1 cellular context compared by ENCODE assay signal in the genomic region with DNA sequence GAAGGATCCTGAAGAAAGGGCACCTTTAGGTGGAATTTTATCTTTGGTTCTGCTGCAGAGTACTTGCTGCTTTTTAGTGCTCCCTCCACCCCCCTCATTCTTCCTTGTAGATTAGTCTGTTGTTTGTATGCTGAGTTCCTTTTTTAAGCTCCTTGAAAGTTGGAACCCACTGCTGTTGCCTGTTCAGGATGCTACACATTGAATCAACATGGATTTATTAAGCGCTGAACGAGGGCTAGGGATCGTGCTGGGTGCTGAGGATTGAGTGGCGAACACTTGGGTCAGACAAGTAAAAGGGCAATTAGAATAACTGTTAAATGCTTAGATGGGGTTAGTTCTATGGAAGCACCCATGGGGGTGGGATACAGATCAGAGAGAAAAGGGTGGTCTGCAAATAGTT.
TF ChIP-seq lines count a peak whose summit lies in the region.

No MANE protein-coding gene starts in this region.

TF ChIP-seq in K562, 482 proteins besides CTCF, POLR2A, EP300 and RAD21 (continued from another document):
- TF ChIP-seq, protein P1, sequence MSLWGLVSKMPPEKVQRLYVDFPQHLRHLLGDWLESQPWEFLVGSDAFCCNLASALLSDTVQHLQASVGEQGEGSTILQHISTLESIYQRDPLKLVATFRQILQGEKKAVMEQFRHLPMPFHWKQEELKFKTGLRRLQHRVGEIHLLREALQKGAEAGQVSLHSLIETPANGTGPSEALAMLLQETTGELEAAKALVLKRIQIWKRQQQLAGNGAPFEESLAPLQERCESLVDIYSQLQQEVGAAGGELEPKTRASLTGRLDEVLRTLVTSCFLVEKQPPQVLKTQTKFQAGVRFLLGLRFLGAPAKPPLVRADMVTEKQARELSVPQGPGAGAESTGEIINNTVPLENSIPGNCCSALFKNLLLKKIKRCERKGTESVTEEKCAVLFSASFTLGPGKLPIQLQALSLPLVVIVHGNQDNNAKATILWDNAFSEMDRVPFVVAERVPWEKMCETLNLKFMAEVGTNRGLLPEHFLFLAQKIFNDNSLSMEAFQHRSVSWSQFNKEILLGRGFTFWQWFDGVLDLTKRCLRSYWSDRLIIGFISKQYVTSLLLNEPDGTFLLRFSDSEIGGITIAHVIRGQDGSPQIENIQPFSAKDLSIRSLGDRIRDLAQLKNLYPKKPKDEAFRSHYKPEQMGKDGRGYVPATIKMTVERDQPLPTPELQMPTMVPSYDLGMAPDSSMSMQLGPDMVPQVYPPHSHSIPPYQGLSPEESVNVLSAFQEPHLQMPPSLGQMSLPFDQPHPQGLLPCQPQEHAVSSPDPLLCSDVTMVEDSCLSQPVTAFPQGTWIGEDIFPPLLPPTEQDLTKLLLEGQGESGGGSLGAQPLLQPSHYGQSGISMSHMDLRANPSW (CRISPR knock-in tag; IDR thresholded peaks at IDR 0.05), result 0 out of 2 replicates have a peak, but pooled peaks have one; percentile 9
- TF ChIP-seq, protein P2, sequence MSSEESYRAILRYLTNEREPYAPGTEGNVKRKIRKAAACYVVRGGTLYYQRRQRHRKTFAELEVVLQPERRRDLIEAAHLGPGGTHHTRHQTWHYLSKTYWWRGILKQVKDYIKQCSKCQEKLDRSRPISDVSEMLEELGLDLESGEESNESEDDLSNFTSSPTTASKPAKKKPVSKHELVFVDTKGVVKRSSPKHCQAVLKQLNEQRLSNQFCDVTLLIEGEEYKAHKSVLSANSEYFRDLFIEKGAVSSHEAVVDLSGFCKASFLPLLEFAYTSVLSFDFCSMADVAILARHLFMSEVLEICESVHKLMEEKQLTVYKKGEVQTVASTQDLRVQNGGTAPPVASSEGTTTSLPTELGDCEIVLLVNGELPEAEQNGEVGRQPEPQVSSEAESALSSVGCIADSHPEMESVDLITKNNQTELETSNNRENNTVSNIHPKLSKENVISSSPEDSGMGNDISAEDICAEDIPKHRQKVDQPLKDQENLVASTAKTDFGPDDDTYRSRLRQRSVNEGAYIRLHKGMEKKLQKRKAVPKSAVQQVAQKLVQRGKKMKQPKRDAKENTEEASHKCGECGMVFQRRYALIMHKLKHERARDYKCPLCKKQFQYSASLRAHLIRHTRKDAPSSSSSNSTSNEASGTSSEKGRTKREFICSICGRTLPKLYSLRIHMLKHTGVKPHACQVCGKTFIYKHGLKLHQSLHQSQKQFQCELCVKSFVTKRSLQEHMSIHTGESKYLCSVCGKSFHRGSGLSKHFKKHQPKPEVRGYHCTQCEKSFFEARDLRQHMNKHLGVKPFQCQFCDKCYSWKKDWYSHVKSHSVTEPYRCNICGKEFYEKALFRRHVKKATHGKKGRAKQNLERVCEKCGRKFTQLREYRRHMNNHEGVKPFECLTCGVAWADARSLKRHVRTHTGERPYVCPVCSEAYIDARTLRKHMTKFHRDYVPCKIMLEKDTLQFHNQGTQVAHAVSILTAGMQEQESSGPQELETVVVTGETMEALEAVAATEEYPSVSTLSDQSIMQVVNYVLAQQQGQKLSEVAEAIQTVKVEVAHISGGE (CRISPR knock-in tag; IDR thresholded peaks at IDR 0.05), result 0 out of 6 replicates have a peak, but pooled peaks of 1 of the 3 experiments have one; percentile 7
- TF ChIP-seq KLF16 (IDR thresholded peaks at IDR 0.05) (no peak), HNRNPK (IDR thresholded peaks at IDR 0.05; ENCODE audit: low read depth, low read length, poor library complexity, severe bottlenecking) (no peak), ZNF324 (CRISPR knock-in tag; IDR thresholded peaks at IDR 0.05) (no peak)
